24 cellular contexts compared by ENCODE assay signal in genomic region chr1:69459244-69459643, GRCh38.
"Had no signal": no experiment of that assay in that cellular context is flagged by ENCODE, and none has a peak within 500 bp of the region (broad histone marks: within the 10 kb centered on the region; RNA-seq: fewer than 3 reads in every experiment).

No MANE protein-coding gene starts in this region.

- H2AFZ ChIP-seq: neural progenitor cell had no signal

- H3K27me3 ChIP-seq: colonic mucosa, gastroesophageal sphincter, neural progenitor cell, ovary, right atrium auricular region, sigmoid colon, stomach, transverse colon had no signal

- ATAC-seq: gastroesophageal sphincter; lower lobe of right lung; natural killer cell treated with Interleukin-12 subunit alpha and Interleukin-12 subunit beta and Interleukin-15 and Interleukin-18, amount 100 ng/mL, for 72 hours had no signal

- H3K9me3 ChIP-seq: colonic mucosa, lower lobe of right lung, ovary, right atrium auricular region, sigmoid colon, thoracic aorta, transverse colon had no signal

- H3K4me2 ChIP-seq: neural progenitor cell had no signal

- FAIRE-seq: endothelial cell of umbilical vein, keratinocyte had no signal

- H3K9ac ChIP-seq: neural progenitor cell had no signal

- H3K27ac ChIP-seq: colonic mucosa, gastroesophageal sphincter, left ventricle myocardium inferior, lower lobe of right lung, neural progenitor cell, ovary, right atrium auricular region, sigmoid colon, skin epidermis, stomach, thoracic aorta, transverse colon had no signal

- H3K4me3 ChIP-seq: colonic mucosa, gastroesophageal sphincter, left ventricle myocardium inferior, lower lobe of right lung, neural progenitor cell, ovary, right atrium auricular region, sigmoid colon, skin epidermis, stomach, thoracic aorta, transverse colon had no signal

- DNase-seq: colonic mucosa; dermis blood vessel endothelial cell; glutamatergic neuron; immature natural killer cell; left ventricle myocardium inferior; lower lobe of right lung; midbrain; nucleus accumbens; ovary; sigmoid colon; stimulated activated CD4-positive, alpha-beta T cell treated with anti-CD3 and anti-CD28 coated beads, Interleukin-2, amount 100 ng/mL, for 24 hours; stimulated activated CD4-positive, alpha-beta T cell treated with anti-CD3 and anti-CD28 coated beads, Interleukin-4, amount 100 ng/mL, for 4 hours; stimulated activated naive CD4-positive, alpha-beta T cell; stomach; substantia nigra; transverse colon had no signal

- H3K4me1 ChIP-seq: colonic mucosa, gastroesophageal sphincter, left ventricle myocardium inferior, lower lobe of right lung, neural progenitor cell, right atrium auricular region, sigmoid colon, stomach, transverse colon had no signal

- H3K36me3 ChIP-seq: colonic mucosa, gastroesophageal sphincter, left ventricle myocardium inferior, lower lobe of right lung, neural progenitor cell, ovary, right atrium auricular region, sigmoid colon, stomach, thoracic aorta, transverse colon had no signal
